In genomic region chr1:121168152-121168668, GRCh38 we compare ENCODE assay signal across 3 cellular contexts. TPM values are rescaled to one million over a fixed set of nuclear protein-coding genes. Genes with fewer than 3 reads are reported as not detected.
"Had no signal": no experiment of that assay in that cellular context is flagged by ENCODE, and none has a peak within 500 bp of the region (broad histone marks: within the 10 kb centered on the region; RNA-seq: fewer than 3 reads in every experiment).

No MANE protein-coding gene starts in this region.

RNA-seq across cellular contexts. Expression of gene FAM72B, which starts 15.9 kb away (rescaled TPM):
- total RNA-seq: ascending aorta, body of pancreas, bronchial epithelial cell had no signal
